8 cellular contexts compared by ENCODE assay signal in genomic region chr2:214809751-214810564, GRCh38. TPM values are rescaled to one million over a fixed set of nuclear protein-coding genes. Genes with fewer than 3 reads are reported as not detected.
DNase-seq lines count a peak whose midpoint lies in the region; ATAC-seq and TF ChIP-seq lines count a peak whose summit lies in the region.

No MANE protein-coding gene starts in this region.

- CTCF ChIA-PET in GM10248 (lab: Yijun Ruan, JAX), result interaction anchor here (1.1 to 1.5 kb wide), 3 partner anchors 15 to 212 kb away, joined by 3 to 4 read pairs (median 3); no protein-coding TSS in a partner anchor

- peaks cover 27% of the 10 kb centered on the region for H3K4me1 Mint-ChIP-seq in activated naive CD8-positive, alpha-beta T cell (ENCODE audit: low read depth)

- H3K9me3 ChIP-seq in ovary (no peaks in the 10 kb centered on the region), thyroid gland (no peaks in the 10 kb centered on the region)

- H3K27ac ChIP-seq in ovary (peak overlapping the region; percentile 40 to 90), thyroid gland (peak overlapping the region; percentile 85 to 93 (median 92))

- TF ChIP-seq POLR2A in ovary (IDR thresholded peaks at IDR 0.05), result peak; percentile 44
- peak in 1 of 2 donors; percentile 83 for TF ChIP-seq POLR2A in thyroid gland (IDR thresholded peaks at IDR 0.05)

- no peaks in the 10 kb centered on the region for H3K27me3 ChIP-seq in ovary
- no peaks in the 10 kb centered on the region for H3K27me3 ChIP-seq in thyroid gland

- peaks cover 2% of the 10 kb centered on the region for H3K27me3 Mint-ChIP-seq in activated naive CD8-positive, alpha-beta T cell

- ATAC-seq in HG02588 (IDR thresholded peaks at IDR 0.05; ENCODE audit: unreplicated experiment), result peak; percentile 87
- peak; percentile 94 for ATAC-seq in SK-N-SH treated with all-trans-retinoic acid at 6 μM for 48 hours
- peak; percentile 98 for ATAC-seq in Right ventricle myocardium inferior

- no peak for TF ChIP-seq EP300 in ovary (IDR thresholded peaks at IDR 0.05)

- H3K36me3 ChIP-seq in ovary, result no peaks in the 10 kb centered on the region
- H3K36me3 ChIP-seq in thyroid gland, result no peaks in the 10 kb centered on the region

- H3K4me3 Mint-ChIP-seq in activated naive CD8-positive, alpha-beta T cell, result peak overlapping the region; percentile 93

- POLR2A ChIA-PET in GM10248 (lab: Yijun Ruan, JAX), result interaction anchor here (0.6 to 1.0 kb wide), 3 partner anchors 55 to 1569 kb away, joined by 3 read pairs; no protein-coding TSS in a partner anchor

- intact Hi-C loops in Right ventricle myocardium inferior (cut with DNase I) (loop anchor here (5.0 kb wide), 1 partner anchor 502 kb away; the partner anchor contains the start of gene ATIC), ovary (cut with DNase I) (no loop called here), thyroid gland (cut with DNase I) (no loop called here)

- H3K27ac Mint-ChIP-seq in activated naive CD8-positive, alpha-beta T cell, result peak overlapping the region; percentile 61

- 0 to 1% (median 0%) methylated on average over 42 to 63 of the region's 63 CpGs for WGBS in ovary, 3 donors
- WGBS in thyroid gland, 2 donors, result 0 to 1% methylated on average over 10 to 39 of the region's 63 CpGs

- H3K9me3 Mint-ChIP-seq in activated naive CD8-positive, alpha-beta T cell (ENCODE audit: low read depth), result no peaks in the 10 kb centered on the region

- no peak for TF ChIP-seq CTCF in GM10248 (IDR thresholded peaks at IDR 0.05; ENCODE audit: control extremely low read depth, extremely low read depth, low read depth, missing control alignments)
- TF ChIP-seq CTCF in ovary (IDR thresholded peaks at IDR 0.05), result no peak
- TF ChIP-seq CTCF in thyroid gland (IDR thresholded peaks at IDR 0.05), result no peak

- H3K36me3 Mint-ChIP-seq in activated naive CD8-positive, alpha-beta T cell, result peaks cover 3% of the 10 kb centered on the region

- H3K4me3 ChIP-seq in ovary, result peak overlapping the region; percentile 89
- peak overlapping the region; percentile 15 to 97 (median 56) for H3K4me3 ChIP-seq in thyroid gland (replicated peaks in 1 of 3)

- H3K4me1 ChIP-seq in ovary (ENCODE audit: insufficient read depth), result no peaks in the 10 kb centered on the region
- H3K4me1 ChIP-seq in thyroid gland, result peaks cover 0 to 6% of the 10 kb centered on the region in 2 donors

- DNase-seq in GM10248 (ENCODE audit: extremely low spot score), result peak; percentile 98
- peak; percentile 99 for DNase-seq in NCI-H1048 (lab: John Stamatoyannopoulos, UW)
- peak; percentile 100 for DNase-seq in Right ventricle myocardium inferior (ENCODE audit: missing footprints)
- DNase-seq in ovary, result peak; percentile 99 to 100 (median 100)
- peak; percentile 99 to 100 for DNase-seq in thyroid gland

TF ChIP-seq in SK-N-SH treated with all-trans-retinoic acid at 6 μM for 48 hours, 23 proteins besides CTCF, POLR2A, EP300 and RAD21:
- TF ChIP-seq ARNTL (CRISPR knock-in tag; IDR thresholded peaks at IDR 0.05; ENCODE audit: borderline replicate concordance, low read depth) (0 out of 2 replicates have a peak, but pooled peaks have one; percentile 27), ZFP30 (CRISPR knock-in tag; IDR thresholded peaks at IDR 0.05) (no peak)
TF ChIP-seq in SK-N-SH treated with all-trans-retinoic acid at 6 μM for 48 hours: peak in this region for 1.

RNA-seq across cellular contexts. Expression of gene BARD1, which starts 0.5 kb away (rescaled TPM):
- total RNA-seq in Right ventricle myocardium inferior (8.4 TPM), ovary (10 to 100 TPM; 10.2 to 30.4 (median 13.5) TPM), thyroid gland (10 to 100 TPM; 12.8 to 16.5 (median 15.2) TPM)
- polyA plus RNA-seq in ovary, result 1 to 10 TPM; 2.4 to 2.7 TPM

Comparison
In these comparisons a context has a peak if more than half of its experiments do, and no peak if none do; other contexts are left out.
1. Peak in every context shown above with its lines: DNase-seq, ATAC-seq, H3K4me3 ChIP-seq and H3K27ac ChIP-seq.